ENCODE assay signal across 9 cellular contexts in genomic region chr3:152402698-152403456, GRCh38.
DNase-seq lines count a peak whose midpoint lies in the region; ATAC-seq, FAIRE-seq and TF ChIP-seq lines count a peak whose summit lies in the region.
"Had no signal": no experiment of that assay in that cellular context is flagged by ENCODE, and none has a peak within 500 bp of the region (broad histone marks: within the 10 kb centered on the region; RNA-seq: fewer than 3 reads in every experiment).

No MANE protein-coding gene starts in this region.

- no peaks in the 10 kb centered on the region for H3K27me3 ChIP-seq in effector memory CD4-positive, alpha-beta T cell (replicated peaks; ENCODE audit: control insufficient read depth, insufficient read depth, low read length, poor library complexity, severe bottlenecking)
- no peaks in the 10 kb centered on the region for H3K27me3 ChIP-seq in sigmoid colon
- H3K27me3 ChIP-seq in neuronal stem cell (ENCODE audit: control insufficient read depth in 3 of 3, insufficient read depth in 3 of 3, low read depth in 1 of 3, low read length in 3 of 3): no peaks in the 10 kb centered on the region

- no peak overlapping the region for H2AFZ ChIP-seq in neuronal stem cell (ENCODE audit: low read length)

- H3K9ac ChIP-seq in neuronal stem cell (ENCODE audit: low read depth, low read length, poor library complexity): no peak overlapping the region

- H2BK15ac ChIP-seq in neuronal stem cell (ENCODE audit: low read length): no peak overlapping the region

- H3K27ac ChIP-seq in effector memory CD4-positive, alpha-beta T cell (ENCODE audit: insufficient read depth, low read length, poor library complexity, severe bottlenecking): peak overlapping the region; percentile 55
- H3K27ac ChIP-seq in sigmoid colon: peak overlapping the region; percentile 67 to 80 (median 76)
- H3K27ac ChIP-seq in neuronal stem cell (replicated peaks; ENCODE audit: low read length): no peak overlapping the region

- H3K36me3 ChIP-seq in effector memory CD4-positive, alpha-beta T cell (ENCODE audit: control insufficient read depth, insufficient read depth, low read length): peaks cover 16% of the 10 kb centered on the region
- no peaks in the 10 kb centered on the region for H3K36me3 ChIP-seq in sigmoid colon
- no peaks in the 10 kb centered on the region for H3K36me3 ChIP-seq in neuronal stem cell (replicated peaks in 1 of 2; ENCODE audit: control insufficient read depth in 2 of 2, insufficient read depth in 2 of 2, low read length in 2 of 2)

- TF ChIP-seq CTCF in NB4 (IDR thresholded peaks at IDR 0.05; ENCODE audit: low read depth, low read length) (no peak), sigmoid colon (IDR thresholded peaks at IDR 0.05) (no peak)

- H3K4me3 ChIP-seq in NB4 (ENCODE audit: low read depth, low read length): no peak overlapping the region
- no peak overlapping the region for H3K4me3 ChIP-seq in effector memory CD4-positive, alpha-beta T cell (ENCODE audit: insufficient read depth, low read depth, low read length, poor library complexity, severe bottlenecking)
- H3K4me3 ChIP-seq in sigmoid colon: no peak overlapping the region
- no peak overlapping the region for H3K4me3 ChIP-seq in neuronal stem cell (ENCODE audit: low read length in 2 of 2)

- no peak overlapping the region for H4K8ac ChIP-seq in neuronal stem cell (ENCODE audit: low read depth, low read length)

- H3K4ac ChIP-seq in neuronal stem cell (ENCODE audit: low read length): no peak overlapping the region

- H3K4me1 ChIP-seq in effector memory CD4-positive, alpha-beta T cell (ENCODE audit: control insufficient read depth, insufficient read depth, low read length, poor library complexity, severe bottlenecking): peaks cover 23% of the 10 kb centered on the region
- peaks cover 0 to 96% (median 84%) of the 10 kb centered on the region in 4 donors for H3K4me1 ChIP-seq in sigmoid colon
- H3K4me1 ChIP-seq in neuronal stem cell (ENCODE audit: control insufficient read depth in 2 of 2, insufficient read depth in 1 of 2, low read depth in 1 of 2, low read length in 2 of 2): peaks cover 6 to 7% of the 10 kb centered on the region in 2 donors

- H3K79me1 ChIP-seq in neuronal stem cell (ENCODE audit: low read depth, low read length): peaks cover 2% of the 10 kb centered on the region

- no peak for FAIRE-seq in GM12891 (lab: Jason Lieb, UNC)

- no peak overlapping the region for H2AK5ac ChIP-seq in neuronal stem cell (ENCODE audit: low read depth, low read length)

- ATAC-seq in GM19035 (IDR thresholded peaks at IDR 0.05; ENCODE audit: unreplicated experiment): peak; percentile 43
- ATAC-seq in GM21367 (IDR thresholded peaks at IDR 0.05; ENCODE audit: unreplicated experiment): no peak
- ATAC-seq in GM18498 (IDR thresholded peaks at IDR 0.05; ENCODE audit: unreplicated experiment): no peak

- no peak overlapping the region for H3K14ac ChIP-seq in neuronal stem cell (ENCODE audit: low read length)

- H3K4me2 ChIP-seq in neuronal stem cell (ENCODE audit: insufficient read depth, low read length, poor library complexity, severe bottlenecking): no peak overlapping the region

- H3K23ac ChIP-seq in neuronal stem cell (ENCODE audit: low read depth, low read length, poor library complexity): no peak overlapping the region

- H3K18ac ChIP-seq in neuronal stem cell (ENCODE audit: low read length): no peak overlapping the region

- TF ChIP-seq EP300 in sigmoid colon (IDR thresholded peaks at IDR 0.05): no peak

- no peak overlapping the region for H2BK12ac ChIP-seq in neuronal stem cell (ENCODE audit: low read length)

- peak; percentile 27 for DNase-seq in NB4 (ENCODE audit: low read depth)
- DNase-seq in effector memory CD4-positive, alpha-beta T cell: no peak
- no peak for DNase-seq in sigmoid colon
- no peak for DNase-seq in GM12891 (ENCODE audit: insufficient read length, low spot score)
- no peak for DNase-seq in neuronal stem cell (ENCODE audit: low spot score)
- DNase-seq: NCI-H69 had no signal

- WGBS in sigmoid colon, 2 donors: 54 to 66% methylated on average over 5 of the region's 5 CpGs
- WGBS in neuronal stem cell (ENCODE audit: extremely low coverage in 2 of 2, insufficient read length in 2 of 2, insufficient replicate concordance in 1 of 2), 2 donors: no CpG with 5 or more reads among the region's 5 CpGs

- H4K91ac ChIP-seq in neuronal stem cell (ENCODE audit: low read depth, low read length, poor library complexity): no peak overlapping the region

- H2BK5ac ChIP-seq in neuronal stem cell (ENCODE audit: low read length): no peak overlapping the region

- TF ChIP-seq POLR2A in NB4 (IDR thresholded peaks at IDR 0.05; ENCODE audit: extremely low read depth, insufficient read length) (no peak), sigmoid colon (IDR thresholded peaks at IDR 0.05) (no peak), GM12891 (IDR thresholded peaks at IDR 0.05; ENCODE audit: low read depth, low read length) (no peak)

- no peaks in the 10 kb centered on the region for H3K9me3 ChIP-seq in effector memory CD4-positive, alpha-beta T cell (ENCODE audit: control insufficient read depth, low read length)
- no peaks in the 10 kb centered on the region for H3K9me3 ChIP-seq in sigmoid colon
- no peaks in the 10 kb centered on the region for H3K9me3 ChIP-seq in neuronal stem cell (replicated peaks in 1 of 2; ENCODE audit: control insufficient read depth in 2 of 2, insufficient read depth in 1 of 2, low read depth in 1 of 2, low read length in 2 of 2)

- intact Hi-C loops in sigmoid colon (cut with DNase I): no loop called here

- H2BK120ac ChIP-seq in neuronal stem cell (ENCODE audit: low read depth, low read length): no peak overlapping the region

TF ChIP-seq in GM12891, 5 proteins besides CTCF, POLR2A, EP300 and RAD21:
- TF ChIP-seq PAX5 (IDR thresholded peaks at IDR 0.05; ENCODE audit: insufficient read depth, low read length, severe bottlenecking) (no peak), SPI1 (IDR thresholded peaks at IDR 0.05; ENCODE audit: low read depth, low read length) (no peak), TAF1 (IDR thresholded peaks at IDR 0.05; ENCODE audit: low read depth, low read length) (no peak), POU2F2 (IDR thresholded peaks at IDR 0.05; ENCODE audit: low read depth, low read length) (no peak), POLR2AphosphoS5 (IDR thresholded peaks at IDR 0.05; ENCODE audit: low read depth, low read length) (no peak)
